8 cellular contexts compared by ENCODE assay signal in the genomic region with DNA sequence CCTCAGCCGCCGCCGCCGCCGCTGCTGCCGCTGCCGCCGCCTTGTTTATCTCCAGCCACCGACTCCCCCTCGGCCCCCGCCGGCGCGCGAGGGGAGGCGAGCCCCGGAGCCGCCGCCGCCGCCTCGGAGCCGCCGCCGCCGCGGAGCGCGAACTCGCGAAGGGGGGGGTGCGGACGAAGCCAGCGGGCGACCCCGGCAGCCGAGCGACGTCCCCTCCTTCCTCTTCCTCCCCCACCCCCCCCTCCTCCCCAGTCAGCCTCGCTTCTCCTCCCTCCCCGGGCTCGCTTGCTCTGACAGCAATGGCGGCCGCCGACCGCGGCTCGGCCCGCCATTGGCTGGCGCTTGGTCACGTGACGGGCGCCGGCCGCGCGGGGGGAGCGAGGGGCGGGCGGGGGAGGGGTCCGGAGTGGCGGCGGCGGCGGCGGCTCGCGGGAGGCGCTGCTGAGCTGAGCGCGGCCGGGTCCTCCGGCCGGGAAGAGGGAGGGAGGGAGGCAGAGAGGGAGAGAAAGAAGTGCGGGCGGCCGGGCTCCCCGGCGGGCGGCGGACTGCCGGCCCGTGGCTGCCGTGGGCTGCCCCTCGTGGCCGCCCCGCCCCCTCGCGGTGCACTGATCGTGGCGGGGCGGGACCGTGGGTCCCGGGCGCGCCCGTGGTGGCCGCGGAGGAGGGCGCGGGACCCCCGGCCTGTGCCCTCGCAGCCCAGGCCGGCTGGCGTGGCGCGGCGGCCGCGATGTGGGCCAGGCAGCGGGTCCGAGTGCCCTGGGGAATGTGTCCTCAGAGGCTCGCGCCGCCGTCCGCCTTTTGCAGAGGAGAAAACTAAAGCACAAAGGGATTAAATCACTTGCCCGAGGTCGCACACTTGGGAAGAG. TPM values are rescaled to one million over a fixed set of nuclear protein-coding genes. Genes with fewer than 3 reads are reported as not detected.
DNase-seq lines count a peak whose midpoint lies in the region; ATAC-seq and TF ChIP-seq lines count a peak whose summit lies in the region.

A gene (minus strand): TSS at position 301 of the 866 bp plus-strand sequence. CDS start 562 bp downstream, outside the sequence.

- peak within 1 kb of the TSS; percentile 91 for H3K27ac Mint-ChIP-seq in nephron progenitor cell
- peak within 1 kb of the TSS; percentile 97 for H3K27ac Mint-ChIP-seq in stimulated activated naive CD8-positive, alpha-beta T cell treated with anti-CD3 and anti-CD28 coated beads, Interleukin-15, Interleukin-2, amounts not matched to agents 100 ng/mL and 50 ng/mL, for 24 hours

- peak within 1 kb of the TSS; percentile 93 for H3K27ac ChIP-seq in DND-41 (ENCODE audit: low read length)
- H3K27ac ChIP-seq in Karpas-422 (ENCODE audit: low read length), result no peak within 1 kb of the TSS

- H3K27me3 ChIP-seq in DND-41 (ENCODE audit: insufficient read depth, low read length, poor library complexity) (no peaks in the 10 kb centered on the region), Karpas-422 (ENCODE audit: low read length) (no peaks in the 10 kb centered on the region; the same call in 1 of the 2 replicates)

- H3K9me2 ChIP-seq in Karpas-422 (replicated peaks; ENCODE audit: insufficient read depth, low read length), result no peaks in the 10 kb centered on the region

- H3K79me2 ChIP-seq in DND-41 (ENCODE audit: insufficient read depth, low read length) (peaks cover 44% of the 10 kb centered on the region), Karpas-422 (ENCODE audit: low read length) (peaks cover 4% of the 10 kb centered on the region; the same call in 1 of the 2 replicates)

- H3K9me3 Mint-ChIP-seq in nephron progenitor cell, result peaks cover under 1% of the 10 kb centered on the region
- no peaks in the 10 kb centered on the region for H3K9me3 Mint-ChIP-seq in stimulated activated naive CD8-positive, alpha-beta T cell treated with anti-CD3 and anti-CD28 coated beads, Interleukin-15, Interleukin-2, amounts not matched to agents 100 ng/mL and 50 ng/mL, for 24 hours

- peaks cover 2% of the 10 kb centered on the region for H3K36me3 Mint-ChIP-seq in nephron progenitor cell (ENCODE audit: low read depth)
- no peaks in the 10 kb centered on the region for H3K36me3 Mint-ChIP-seq in stimulated activated naive CD8-positive, alpha-beta T cell treated with anti-CD3 and anti-CD28 coated beads, Interleukin-15, Interleukin-2, amounts not matched to agents 100 ng/mL and 50 ng/mL, for 24 hours (ENCODE audit: low read depth)

- peaks cover 8% of the 10 kb centered on the region for H3K27me3 Mint-ChIP-seq in nephron progenitor cell (ENCODE audit: low read depth, poor library complexity)
- H3K27me3 Mint-ChIP-seq in stimulated activated naive CD8-positive, alpha-beta T cell treated with anti-CD3 and anti-CD28 coated beads, Interleukin-15, Interleukin-2, amounts not matched to agents 100 ng/mL and 50 ng/mL, for 24 hours, result no peaks in the 10 kb centered on the region

- H2AFZ ChIP-seq in DND-41 (ENCODE audit: low read depth, low read length), result peak within 1 kb of the TSS; percentile 80
- H2AFZ ChIP-seq in Karpas-422 (ENCODE audit: low read length), result no peak within 1 kb of the TSS

- H3K36me3 ChIP-seq in DND-41 (ENCODE audit: insufficient read depth, low read length) (no peaks in the 10 kb centered on the region; the same call in 1 of the 2 replicates), Karpas-422 (ENCODE audit: insufficient read depth, low read length) (no peaks in the 10 kb centered on the region)

- H3K4me3 ChIP-seq in DND-41 (ENCODE audit: low read depth in 1 of 2, low read length in 2 of 2), result peak within 1 kb of the TSS; percentile 84 to 85
- H3K4me3 ChIP-seq in Karpas-422 (ENCODE audit: low read length), result peak within 1 kb of the TSS; percentile 85
- H3K4me3 ChIP-seq in fibroblast of the aortic adventitia (ENCODE audit: low read depth, low read length), result peak within 1 kb of the TSS; percentile 91

- TF ChIP-seq CTCF in DND-41 (IDR thresholded peaks at IDR 0.05; ENCODE audit: borderline replicate concordance, extremely low read depth, low read length, poor library complexity, severe bottlenecking) (peak; percentile 46), fibroblast of the aortic adventitia (IDR thresholded peaks at IDR 0.05; ENCODE audit: insufficient read depth, low read length) (peak; percentile 35), nephron progenitor cell (IDR thresholded peaks at IDR 0.05) (no peak)

- DNase-seq in DND-41 (peak; percentile 91), Karpas-422 (peak; percentile 94), SHP77 (lab: John Stamatoyannopoulos, UW) (peak; percentile 81 to 88), fibroblast of the aortic adventitia (ENCODE audit: low read depth) (peak; percentile 77), nephron progenitor cell (peak; percentile 91)
- DNase-seq in activated effector memory CD4-positive, alpha-beta T cell treated with anti-CD3 and anti-CD28 coated beads, Interleukin-2, amount 50 U/mL, for 16 hours, result peak; percentile 96

- ATAC-seq in DND-41 (ENCODE audit: insufficient read depth, low read depth), result peak; percentile 79
- peak; percentile 81 for ATAC-seq in GM21786 (IDR thresholded peaks at IDR 0.05; ENCODE audit: unreplicated experiment)

- H3K4me2 ChIP-seq in DND-41 (ENCODE audit: insufficient read depth, low read length), result peak within 1 kb of the TSS; percentile 78
- H3K4me2 ChIP-seq in Karpas-422 (ENCODE audit: low read depth, low read length, poor library complexity, severe bottlenecking), result peak within 1 kb of the TSS; percentile 97

- H3K4me1 ChIP-seq in DND-41 (ENCODE audit: insufficient read depth, low read length) (peaks cover 54% of the 10 kb centered on the region), Karpas-422 (ENCODE audit: low read length) (peaks cover 15% of the 10 kb centered on the region)

- no peaks in the 10 kb centered on the region for H3K9me3 ChIP-seq in DND-41 (ENCODE audit: insufficient read depth, low read length, severe bottlenecking)
- no peaks in the 10 kb centered on the region for H3K9me3 ChIP-seq in Karpas-422 (ENCODE audit: low read length)

- H3K4me3 Mint-ChIP-seq in nephron progenitor cell, result peak within 1 kb of the TSS; percentile 96
- peak within 1 kb of the TSS; percentile 89 for H3K4me3 Mint-ChIP-seq in stimulated activated naive CD8-positive, alpha-beta T cell treated with anti-CD3 and anti-CD28 coated beads, Interleukin-15, Interleukin-2, amounts not matched to agents 100 ng/mL and 50 ng/mL, for 24 hours

- H3K9ac ChIP-seq in DND-41 (ENCODE audit: low read depth, low read length), result peak within 1 kb of the TSS; percentile 81
- H3K9ac ChIP-seq in Karpas-422 (ENCODE audit: low read length), result peak within 1 kb of the TSS; percentile 74

- H4K20me1 ChIP-seq in DND-41 (ENCODE audit: insufficient read depth, low read length) (peaks cover 35% of the 10 kb centered on the region; the same call in 1 of the 2 replicates), Karpas-422 (ENCODE audit: insufficient read depth, low read depth, low read length) (peaks cover 35% of the 10 kb centered on the region)

- H3K4me1 Mint-ChIP-seq in nephron progenitor cell, result peaks cover 62% of the 10 kb centered on the region
- peaks cover 47% of the 10 kb centered on the region for H3K4me1 Mint-ChIP-seq in stimulated activated naive CD8-positive, alpha-beta T cell treated with anti-CD3 and anti-CD28 coated beads, Interleukin-15, Interleukin-2, amounts not matched to agents 100 ng/mL and 50 ng/mL, for 24 hours (ENCODE audit: low read depth)

RNA-seq across cellular contexts. Expression of the gene that starts here (rescaled TPM):
- total RNA-seq in Karpas-422 (2014; rRNA removed; shearing (Covaris generic); ENCODE audit: low replicate concordance), result 18.8 and 37.5 TPM in 2 replicates
- 120 and 180 TPM in 2 replicates for total RNA-seq in fibroblast of the aortic adventitia (ENCODE audit: low replicate concordance)
